In the genomic region with DNA sequence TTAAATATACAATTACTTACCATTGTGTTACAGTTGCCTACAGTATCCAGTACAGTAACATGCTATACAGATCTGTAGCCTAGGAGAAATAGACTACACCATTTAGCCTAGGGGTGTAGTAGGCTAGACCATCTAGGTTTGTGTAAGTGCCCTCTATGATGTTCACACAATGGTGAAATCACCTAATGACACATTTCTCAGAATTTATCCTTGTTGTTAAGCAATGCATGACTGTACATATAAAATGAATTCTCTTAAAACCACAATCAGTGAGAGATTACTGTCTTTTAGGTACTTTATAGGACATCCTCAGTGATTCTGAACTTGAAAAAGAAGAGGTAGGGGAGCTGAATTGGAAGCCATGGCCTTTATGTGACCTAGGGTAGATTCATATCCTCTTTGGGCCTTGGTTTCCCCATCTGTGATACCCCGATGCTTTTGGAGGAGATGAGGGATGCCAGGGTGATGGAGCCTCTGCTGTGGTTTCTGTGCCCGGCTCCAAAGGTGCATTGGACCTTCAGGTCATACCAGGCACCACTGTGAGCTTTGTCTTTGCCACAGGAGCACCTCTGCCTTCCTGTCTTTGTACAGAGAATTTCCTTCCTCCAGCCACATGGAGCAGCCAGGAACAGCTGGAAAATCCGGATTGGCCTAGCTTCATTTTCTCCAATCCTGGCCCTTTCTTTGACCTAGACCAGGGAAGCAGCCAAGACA, we compare ENCODE assay signal across 14 cellular contexts. TPM values are rescaled to one million over a fixed set of nuclear protein-coding genes. Genes with fewer than 3 reads are reported as not detected.
A peak's percentile ranks its signal among the peaks of the same experiment; 100 is the strongest.
DNase-seq lines count a peak whose midpoint lies in the region; ATAC-seq and TF ChIP-seq lines count a peak whose summit lies in the region.
"Had no signal": no experiment of that assay in that cellular context is flagged by ENCODE, and none has a peak within 500 bp of the region (broad histone marks: within the 10 kb centered on the region; RNA-seq: fewer than 3 reads in every experiment).

No MANE protein-coding gene starts in this region.

- H3K4me1 Mint-ChIP-seq in activated T-helper 17 cell treated with anti-CD3 and anti-CD28 coated beads, Interleukin-2, amount 50 U/mL, for 72 hours: no peaks in the 10 kb centered on the region
- H3K4me1 Mint-ChIP-seq in effector memory CD8-positive, alpha-beta T cell (ENCODE audit: low read depth in 2 of 2): peaks cover 0 to 6% of the 10 kb centered on the region in 2 donors
- peaks cover 21 to 26% of the 10 kb centered on the region in 2 experiments for H3K4me1 Mint-ChIP-seq in H9

- no peak overlapping the region for H3K9ac ChIP-seq in H9 (ENCODE audit: extremely low read depth, insufficient read length, low read length)

- no CpG with 5 or more reads among the region's 3 CpGs for WGBS in H9 (ENCODE audit: extremely low coverage, insufficient read length, low lambda C conversion rate)

- no peak overlapping the region for H3K27ac ChIP-seq in H9 (ENCODE audit: insufficient read length, low read depth, low read length)
- H3K27ac ChIP-seq: Peyer's patch had no signal

- H3K18ac ChIP-seq in H9 (ENCODE audit: insufficient read length, low read depth, low read length): no peak overlapping the region

- H3K14ac ChIP-seq in H9 (ENCODE audit: insufficient read depth, low read length): no peak overlapping the region

- no peaks in the 10 kb centered on the region for H3K23me2 ChIP-seq in H9 (ENCODE audit: insufficient read length, low read depth, low read length, poor library complexity, severe bottlenecking)

- peak; percentile 85 for ATAC-seq in activated T-helper 17 cell treated with anti-CD3 and anti-CD28 coated beads, Interleukin-2, amount 50 U/mL, for 72 hours (replicated peaks)
- ATAC-seq in effector memory CD8-positive, alpha-beta T cell (replicated peaks): no peak
- ATAC-seq: stimulated activated naive B cell treated with anti-CD40 and anti-IgM and Interleukin-4, amounts not matched to agents 10 μg/mL and 1 μg/mL and 100 μg/mL, for 72 hours had no signal

- no peak overlapping the region for H3K4me2 ChIP-seq in H9 (ENCODE audit: insufficient read depth, insufficient read length, low read length)

- H3K36me3 Mint-ChIP-seq in activated T-helper 17 cell treated with anti-CD3 and anti-CD28 coated beads, Interleukin-2, amount 50 U/mL, for 72 hours (ENCODE audit: low read depth): no peaks in the 10 kb centered on the region
- H3K36me3 Mint-ChIP-seq in effector memory CD8-positive, alpha-beta T cell (ENCODE audit: insufficient read depth): no peaks in the 10 kb centered on the region
- H3K36me3 Mint-ChIP-seq in H9 (ENCODE audit: insufficient read depth in 1 of 3, low read depth in 3 of 3): no peaks in the 10 kb centered on the region; a peak in 1 of 7 replicates
- H3K36me3 Mint-ChIP-seq: stimulated activated naive B cell treated with anti-CD40 and anti-IgM and Interleukin-4, amounts not matched to agents 10 μg/mL and 1 μg/mL and 100 μg/mL, for 72 hours had no signal

- H3K9me3 Mint-ChIP-seq in activated T-helper 17 cell treated with anti-CD3 and anti-CD28 coated beads, Interleukin-2, amount 50 U/mL, for 72 hours: no peaks in the 10 kb centered on the region
- no peaks in the 10 kb centered on the region for H3K9me3 Mint-ChIP-seq in effector memory CD8-positive, alpha-beta T cell
- H3K9me3 Mint-ChIP-seq in H9: no peaks in the 10 kb centered on the region
- H3K9me3 Mint-ChIP-seq: stimulated activated naive B cell treated with anti-CD40 and anti-IgM and Interleukin-4, amounts not matched to agents 10 μg/mL and 1 μg/mL and 100 μg/mL, for 72 hours had no signal

- H3K79me2 ChIP-seq in H9 (ENCODE audit: insufficient read depth, low read length): no peaks in the 10 kb centered on the region

- H3K27ac Mint-ChIP-seq in activated T-helper 17 cell treated with anti-CD3 and anti-CD28 coated beads, Interleukin-2, amount 50 U/mL, for 72 hours: peak overlapping the region; percentile 52
- no peak overlapping the region for H3K27ac Mint-ChIP-seq in effector memory CD8-positive, alpha-beta T cell
- H3K27ac Mint-ChIP-seq in H9: no peak overlapping the region; a peak in 1 of 7 replicates
- H3K27ac Mint-ChIP-seq: stimulated activated naive B cell treated with anti-CD40 and anti-IgM and Interleukin-4, amounts not matched to agents 10 μg/mL and 1 μg/mL and 100 μg/mL, for 72 hours had no signal

- no peaks in the 10 kb centered on the region for H3K9me3 ChIP-seq in H9 (ENCODE audit: control insufficient read depth, low read depth, low read length)
- H3K9me3 ChIP-seq: Peyer's patch had no signal

- no peak overlapping the region for H3T11ph ChIP-seq in H9 (ENCODE audit: low read length)

- H3K23ac ChIP-seq in H9 (ENCODE audit: insufficient read length, low read depth, low read length): no peak overlapping the region

- H4K91ac ChIP-seq in H9 (ENCODE audit: insufficient read length, low read depth, low read length): no peak overlapping the region

- no peak overlapping the region for H2BK12ac ChIP-seq in H9 (ENCODE audit: insufficient read length, low read depth, low read length)

- no peak overlapping the region for H3K4ac ChIP-seq in H9 (ENCODE audit: low read depth, low read length)

- no peaks in the 10 kb centered on the region for H4K20me1 ChIP-seq in H9 (ENCODE audit: control insufficient read depth, insufficient read depth, insufficient read length)

- no peak overlapping the region for H2BK20ac ChIP-seq in H9 (ENCODE audit: low read depth, low read length, poor library complexity, severe bottlenecking)

- H3K4me1 ChIP-seq in H9 (ENCODE audit: insufficient read depth, low read length): peaks cover 8% of the 10 kb centered on the region; the same call in 1 of the 2 replicates

- H3K79me1 ChIP-seq in H9 (ENCODE audit: insufficient read depth, low read depth, low read length, poor library complexity, severe bottlenecking): no peaks in the 10 kb centered on the region

- peak; percentile 48 for DNase-seq in AG09319 (ENCODE audit: extremely low read depth, low read depth)
- peak; percentile 96 for DNase-seq in HCEC 1CT
- DNase-seq in glomerular visceral epithelial cell (ENCODE audit: extremely low spot score): peak; percentile 84
- no peak for DNase-seq in COR-L47 (lab: John Stamatoyannopoulos, UW)
- DNase-seq in effector memory CD8-positive, alpha-beta T cell: no peak
- DNase-seq in HUDEP-2 (lab: John Stamatoyannopoulos, UW; ENCODE audit: unreplicated experiment in 76 of 76): no peak
- DNase-seq in H9: no peak
- DNase-seq: activated CD4-positive, alpha-beta T cell treated with anti-CD3 and anti-CD28 coated beads for 48 hours; DMS153; GOT3; NCI-H1436 treated with DMSO at 0.1 percent for 48 hours; Peyer's patch; stimulated activated naive B cell treated with anti-CD40 and anti-IgM and Interleukin-4, amounts not matched to agents 10 μg/mL and 1 μg/mL and 100 μg/mL, for 72 hours had no signal

- TF ChIP-seq CTCF in AG09319 (IDR thresholded peaks at IDR 0.05; ENCODE audit: low read depth, low read length) (no peak), H9 (conservative IDR thresholded peaks at IDR 0.05) (no peak)

- no peak overlapping the region for H3K56ac ChIP-seq in H9 (ENCODE audit: insufficient read length, low read depth, low read length)

- no peak overlapping the region for H2AFZ ChIP-seq in H9 (ENCODE audit: low read length)

- H2BK5ac ChIP-seq in H9 (ENCODE audit: insufficient read length, low read length): no peak overlapping the region

- H3K4me3 Mint-ChIP-seq in activated T-helper 17 cell treated with anti-CD3 and anti-CD28 coated beads, Interleukin-2, amount 50 U/mL, for 72 hours: no peak overlapping the region
- no peak overlapping the region for H3K4me3 Mint-ChIP-seq in effector memory CD8-positive, alpha-beta T cell
- H3K4me3 Mint-ChIP-seq in H9: no peak overlapping the region
- H3K4me3 Mint-ChIP-seq: stimulated activated naive B cell treated with anti-CD40 and anti-IgM and Interleukin-4, amounts not matched to agents 10 μg/mL and 1 μg/mL and 100 μg/mL, for 72 hours had no signal

- H4K8ac ChIP-seq in H9 (replicated peaks; ENCODE audit: insufficient read length, low read depth, low read length): no peak overlapping the region

- no peaks in the 10 kb centered on the region for H3K27me3 ChIP-seq in H9 (ENCODE audit: insufficient read depth, low read length)
- H3K27me3 ChIP-seq: Peyer's patch had no signal

- H3K27me3 Mint-ChIP-seq in activated T-helper 17 cell treated with anti-CD3 and anti-CD28 coated beads, Interleukin-2, amount 50 U/mL, for 72 hours: no peaks in the 10 kb centered on the region
- H3K27me3 Mint-ChIP-seq in effector memory CD8-positive, alpha-beta T cell: peaks cover 5 to 14% of the 10 kb centered on the region in 2 donors
- H3K27me3 Mint-ChIP-seq in H9 (ENCODE audit: low read depth): no peaks in the 10 kb centered on the region
- H3K27me3 Mint-ChIP-seq: stimulated activated naive B cell treated with anti-CD40 and anti-IgM and Interleukin-4, amounts not matched to agents 10 μg/mL and 1 μg/mL and 100 μg/mL, for 72 hours had no signal

- no peak overlapping the region for H2BK15ac ChIP-seq in H9 (ENCODE audit: low read depth, low read length)

- no peak overlapping the region for H4K5ac ChIP-seq in H9 (ENCODE audit: insufficient read length, low read depth, low read length)

- H2AK5ac ChIP-seq in H9 (ENCODE audit: insufficient read length, low read length): no peak overlapping the region

- H2BK120ac ChIP-seq in H9 (ENCODE audit: low read depth, low read length, poor library complexity, severe bottlenecking): no peak overlapping the region

RNA-seq across cellular contexts. Expression of a gene that starts 51.9 kb away (rescaled TPM):
- 10 to 100 TPM; 22.5 to 23.6 TPM for total RNA-seq in activated T-helper 17 cell treated with anti-CD3 and anti-CD28 coated beads, Interleukin-2, amount 50 U/mL, for 72 hours
- total RNA-seq in H9 (2021): 75.8 and 83.4 TPM in 2 replicates

Comparison
In these comparisons a context has a peak if more than half of its experiments do, and no peak if none do; other contexts are left out.
1. DNase-seq: peak in AG09319 (single experiment), HCEC 1CT (single experiment) and glomerular visceral epithelial cell (single experiment); none in COR-L47 (single experiment), effector memory CD8-positive, alpha-beta T cell (0 of 3), HUDEP-2 (0 of 76) and H9 (single experiment).